ENCODE assay signal across 10 cellular contexts in genomic region chr21:41817877-41818855, GRCh38. TPM values are rescaled to one million over a fixed set of nuclear protein-coding genes. Genes with fewer than 3 reads are reported as not detected.
DNase-seq lines count a peak whose midpoint lies in the region; ATAC-seq and TF ChIP-seq lines count a peak whose summit lies in the region.
"Had no signal": no experiment of that assay in that cellular context is flagged by ENCODE, and none has a peak within 500 bp of the region (broad histone marks: within the 10 kb centered on the region; RNA-seq: fewer than 3 reads in every experiment).

No MANE protein-coding gene starts in this region.

- in situ Hi-C loops in Panc1 (cut with HindIII; ENCODE audit: low pct_unique_long_range_greater_than_20kb, low sequenced_read_pairs) = no loop called here

- peaks cover 10% of the 10 kb centered on the region for H3K36me3 Mint-ChIP-seq in type B pancreatic cell

- H3K9me3 Mint-ChIP-seq in type B pancreatic cell = no peaks in the 10 kb centered on the region
- H3K9me3 Mint-ChIP-seq: CD8-positive, alpha-beta T cell had no signal

- H3K27ac Mint-ChIP-seq in type B pancreatic cell = no peak overlapping the region
- H3K27ac Mint-ChIP-seq: CD8-positive, alpha-beta T cell had no signal

- no peaks in the 10 kb centered on the region for H3K27me3 Mint-ChIP-seq in type B pancreatic cell

- POLR2A ChIA-PET in Panc1 (lab: Charles Lee) = no interaction called here

- CTCF ChIA-PET in Panc1 (lab: Charles Lee) = interaction anchor here (0.7 to 2.0 kb wide), 2 partner anchors 160 to 206 kb away, joined by 3 to 14 read pairs; no protein-coding TSS in a partner anchor

- TF ChIP-seq CTCF in Panc1 (IDR thresholded peaks at IDR 0.05) = no peak
- TF ChIP-seq CTCF in type B pancreatic cell (conservative IDR thresholded peaks at IDR 0.05) = no peak
- no peak for TF ChIP-seq CTCF in body of pancreas (IDR thresholded peaks at IDR 0.05)

- intact Hi-C loops in Panc1 (cut with micrococcal nuclease; ENCODE audit: unreplicated experiment) (loop anchor here (1.0 kb wide), 1 partner anchor 206 kb away; no protein-coding TSS in a partner anchor), body of pancreas (cut with DNase I) (loop anchor here (5.0 kb wide), 1 partner anchor 299 kb away; no protein-coding TSS in a partner anchor)

- H3K4me3 ChIP-seq in H7 (ENCODE audit: insufficient read depth, low read depth, low read length) = no peak overlapping the region
- no peak overlapping the region for H3K4me3 ChIP-seq in Panc1 (ENCODE audit: low read depth in 2 of 2, low read length in 2 of 2)
- no peak overlapping the region for H3K4me3 ChIP-seq in body of pancreas

- H3K4me3 Mint-ChIP-seq in type B pancreatic cell = no peak overlapping the region
- H3K4me3 Mint-ChIP-seq: CD8-positive, alpha-beta T cell had no signal

- BruUV-seq in Panc1 (replicated peaks; lab: Mats Ljungman, UMichigan) = TSS peak; percentile 57

- ATAC-seq in Panc1 (no peak), body of pancreas (no peak)

- H3K36me3 ChIP-seq in H7 (replicated peaks; ENCODE audit: control insufficient read depth, insufficient read depth, low read length) (peaks cover 4% of the 10 kb centered on the region), Panc1 (ENCODE audit: control insufficient read depth, insufficient read depth, low read length) (no peaks in the 10 kb centered on the region), body of pancreas (replicated peaks in 1 of 2; ENCODE audit: insufficient read depth in 1 of 2, low read depth in 2 of 2) (peaks cover 0 to 5% of the 10 kb centered on the region in 2 donors)

- peaks cover 8% of the 10 kb centered on the region for H3K4me1 Mint-ChIP-seq in type B pancreatic cell (ENCODE audit: unreplicated experiment)

- H3K4me1 ChIP-seq in Panc1 (ENCODE audit: control insufficient read depth, insufficient read depth, low read length) = peaks cover 5% of the 10 kb centered on the region; the same call in 1 of the 2 replicates
- peaks cover 7% of the 10 kb centered on the region for H3K4me1 ChIP-seq in body of pancreas

- peak overlapping the region; percentile 23; the same call in 1 of the 2 replicates for H3K27ac ChIP-seq in Panc1 (ENCODE audit: low read length)
- no peak overlapping the region for H3K27ac ChIP-seq in body of pancreas

- no peaks in the 10 kb centered on the region for H3K27me3 ChIP-seq in H7 (ENCODE audit: control insufficient read depth, insufficient read depth, low read length)
- H3K27me3 ChIP-seq in Panc1 (ENCODE audit: control insufficient read depth, insufficient read depth, low read length) = no peaks in the 10 kb centered on the region
- no peaks in the 10 kb centered on the region for H3K27me3 ChIP-seq in body of pancreas

- TF ChIP-seq POLR2A in body of pancreas (IDR thresholded peaks at IDR 0.05) = no peak

- no peaks in the 10 kb centered on the region for H3K9me3 ChIP-seq in Panc1 (ENCODE audit: control insufficient read depth, insufficient read depth, low read depth, low read length)
- H3K9me3 ChIP-seq in body of pancreas = no peaks in the 10 kb centered on the region

- 88 to 94% methylated on average over 24 of the region's 24 CpGs for WGBS in body of pancreas, 2 donors

- DNase-seq in H7 (peak; percentile 51), Panc1 (ENCODE audit: low read depth, low spot score) (no peak), mesenteric fat pad (ENCODE audit: low spot score) (peak; percentile 77), type B pancreatic cell (ENCODE audit: extremely low spot score, unreplicated experiment) (peak; percentile 58), body of pancreas (no peak), kidney glomerular epithelial cell (lab: John Stamatoyannopoulos, UW) (no peak), NCI-H1092 treated with DMSO at 0.1 percent for 48 hours (lab: John Stamatoyannopoulos, UW) (no peak)
- DNase-seq: GDM1, NCI-H1436 treated with DMSO at 0.1 percent for 48 hours had no signal

RNA-seq across cellular contexts. Expression of gene RIPK4, which starts 51.3 kb away (rescaled TPM):
- total RNA-seq in H7 (2014; rRNA removed; shearing (Covaris generic)) = 10.5 and 11.7 TPM in 2 replicates
- 67.4 TPM for total RNA-seq in Panc1 (2021; ENCODE audit: unreplicated experiment)
- 76.4 TPM for polyA plus RNA-seq in Panc1 (2012; ENCODE audit: insufficient read length)
- not detected for total RNA-seq in mesenteric fat pad
- total RNA-seq in type B pancreatic cell (ENCODE audit: low replicate concordance) = 13.7 and 30.3 TPM in 2 replicates
- 10 to 100 TPM; 14.5 to 18.1 TPM for total RNA-seq in body of pancreas

Comparison
In these comparisons a context has a peak if more than half of its experiments do, and no peak if none do; other contexts are left out.
1. DNase-seq: peak in H7 (single experiment), mesenteric fat pad (single experiment) and type B pancreatic cell (single experiment); none in Panc1 (single experiment), body of pancreas (0 of 4), kidney glomerular epithelial cell (single experiment) and NCI-H1092 treated with DMSO at 0.1 percent for 48 hours (single experiment).
2. RNA of gene RIPK4, which starts 51.3 kb away (total RNA-seq): 67.4 TPM in Panc1 (single experiment), 14.5 to 18.1 TPM in body of pancreas, 13.7 to 30.3 TPM in type B pancreatic cell and 10.5 to 11.7 TPM in H7; not detected in mesenteric fat pad (single experiment); every median in the first group is over 10 times any median in the second.